In the genomic region with DNA sequence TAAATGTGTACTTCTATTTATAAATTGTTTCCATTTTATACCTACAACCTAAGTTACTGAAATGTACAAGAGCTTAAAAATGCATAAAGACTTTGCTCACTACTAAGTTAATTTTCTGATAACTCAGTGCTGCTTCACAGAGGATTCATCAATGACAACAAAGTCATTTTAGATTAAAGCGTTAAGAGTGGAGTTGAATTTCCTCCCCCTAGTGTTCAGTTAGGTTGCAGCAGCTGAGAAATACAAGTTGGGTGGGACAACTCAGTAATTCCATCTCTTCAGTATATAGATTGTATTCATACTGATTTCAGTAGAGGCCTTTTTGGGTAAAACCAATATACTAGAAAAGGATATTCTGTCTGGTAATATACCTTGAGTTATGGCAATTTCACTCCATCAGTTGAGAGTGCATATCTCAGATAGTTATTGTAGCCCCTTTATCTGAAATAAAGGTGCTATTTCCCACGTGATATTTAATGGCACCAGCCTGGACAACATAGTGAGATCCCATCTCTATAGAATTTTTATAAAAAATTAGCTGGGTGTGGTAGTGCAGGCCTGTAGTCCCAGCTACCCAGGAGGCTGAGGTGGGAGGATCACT, we compare ENCODE assay signal across 9 cellular contexts. TPM values are rescaled to one million over a fixed set of nuclear protein-coding genes. Genes with fewer than 3 reads are reported as not detected.
DNase-seq lines count a peak whose midpoint lies in the region; ATAC-seq and TF ChIP-seq lines count a peak whose summit lies in the region.
"Had no signal": no experiment of that assay in that cellular context is flagged by ENCODE, and none has a peak within 500 bp of the region (broad histone marks: within the 10 kb centered on the region; RNA-seq: fewer than 3 reads in every experiment).

No MANE protein-coding gene starts in this region.

- H3K4me1 Mint-ChIP-seq in activated T-cell treated with anti-CD3 and anti-CD28 coated beads, Interleukin-2, amount 50 U/mL, for 72 hours (ENCODE audit: low read depth): peaks cover 14% of the 10 kb centered on the region
- no peaks in the 10 kb centered on the region for H3K4me1 Mint-ChIP-seq in osteocyte (ENCODE audit: unreplicated experiment)

- no peaks in the 10 kb centered on the region for H3K9me3 Mint-ChIP-seq in activated T-cell treated with anti-CD3 and anti-CD28 coated beads, Interleukin-2, amount 50 U/mL, for 72 hours
- H3K9me3 Mint-ChIP-seq in osteocyte (ENCODE audit: unreplicated experiment): no peaks in the 10 kb centered on the region
- H3K9me3 Mint-ChIP-seq: stimulated activated naive CD8-positive, alpha-beta T cell treated with anti-CD3 and anti-CD28 coated beads, Interleukin-15, Interleukin-2, amounts not matched to agents 100 ng/mL and 50 ng/mL, for 24 hours had no signal

- peak; percentile 75 to 80 for ATAC-seq in activated T-cell treated with anti-CD3 and anti-CD28 coated beads, Interleukin-2, amount 50 U/mL, for 72 hours (replicated peaks in 1 of 2)
- ATAC-seq in GM19455 (IDR thresholded peaks at IDR 0.05; ENCODE audit: unreplicated experiment): no peak

- no peak overlapping the region for H3K4me3 ChIP-seq in epithelial cell of esophagus (ENCODE audit: low read length)

- no peak overlapping the region for H3K27ac Mint-ChIP-seq in activated T-cell treated with anti-CD3 and anti-CD28 coated beads, Interleukin-2, amount 50 U/mL, for 72 hours
- no peak overlapping the region for H3K27ac Mint-ChIP-seq in osteocyte (ENCODE audit: unreplicated experiment)
- H3K27ac Mint-ChIP-seq: stimulated activated naive CD8-positive, alpha-beta T cell treated with anti-CD3 and anti-CD28 coated beads, Interleukin-15, Interleukin-2, amounts not matched to agents 100 ng/mL and 50 ng/mL, for 24 hours had no signal

- no peak overlapping the region for H3K4me3 Mint-ChIP-seq in activated T-cell treated with anti-CD3 and anti-CD28 coated beads, Interleukin-2, amount 50 U/mL, for 72 hours
- H3K4me3 Mint-ChIP-seq in osteocyte (ENCODE audit: unreplicated experiment): no peak overlapping the region
- H3K4me3 Mint-ChIP-seq: stimulated activated naive CD8-positive, alpha-beta T cell treated with anti-CD3 and anti-CD28 coated beads, Interleukin-15, Interleukin-2, amounts not matched to agents 100 ng/mL and 50 ng/mL, for 24 hours had no signal

- DNase-seq in activated T-cell treated with anti-CD3 and anti-CD28 coated beads, Interleukin-2, amount 50 U/mL, for 72 hours: peak; percentile 34 to 40
- DNase-seq in activated T-cell treated with anti-CD3 and anti-CD28 coated beads, Interleukin-2, amount 50 U/mL, for 48 hours: no peak
- DNase-seq in HPDE6-E6E7 (ENCODE audit: extremely low spot score) (peak; percentile 25), RPMI7951 (ENCODE audit: low read depth) (peak; percentile 56), epithelial cell of esophagus (ENCODE audit: low read depth) (peak; percentile 65), osteocyte (ENCODE audit: extremely low spot score, unreplicated experiment) (no peak)
- DNase-seq in activated effector memory CD4-positive, alpha-beta T cell treated with Interleukin-2 at 50 U/mL for 16 hours: no peak

- peak; percentile 77 for TF ChIP-seq CTCF in epithelial cell of esophagus (IDR thresholded peaks at IDR 0.05; ENCODE audit: insufficient read depth, low read depth, low read length, missing control alignments)
- peak; percentile 84 for TF ChIP-seq CTCF in osteocyte (IDR thresholded peaks at IDR 0.05)

- H3K27me3 Mint-ChIP-seq in activated T-cell treated with anti-CD3 and anti-CD28 coated beads, Interleukin-2, amount 50 U/mL, for 72 hours (ENCODE audit: low read depth): no peaks in the 10 kb centered on the region
- H3K27me3 Mint-ChIP-seq in osteocyte (ENCODE audit: unreplicated experiment): peaks cover 2% of the 10 kb centered on the region
- H3K27me3 Mint-ChIP-seq: stimulated activated naive CD8-positive, alpha-beta T cell treated with anti-CD3 and anti-CD28 coated beads, Interleukin-15, Interleukin-2, amounts not matched to agents 100 ng/mL and 50 ng/mL, for 24 hours had no signal

- no peaks in the 10 kb centered on the region for H3K36me3 Mint-ChIP-seq in activated T-cell treated with anti-CD3 and anti-CD28 coated beads, Interleukin-2, amount 50 U/mL, for 72 hours (ENCODE audit: insufficient read depth in 2 of 2)
- peaks cover 5% of the 10 kb centered on the region for H3K36me3 Mint-ChIP-seq in osteocyte (ENCODE audit: unreplicated experiment)

RNA-seq across cellular contexts. Expression of a gene that starts 6.9 kb away (rescaled TPM):
- 1,000 to 10,000 TPM; 1,788 to 1,874 TPM for total RNA-seq in activated T-cell treated with anti-CD3 and anti-CD28 coated beads, Interleukin-2, amount 50 U/mL, for 72 hours
- 910 and 934 TPM in 2 replicates for total RNA-seq in RPMI7951 (2014; rRNA removed; shearing (Covaris generic))
- 843 and 861 TPM in 2 replicates for total RNA-seq in osteocyte

RNA-seq across cellular contexts. Expression of a gene that starts 17.0 kb away (rescaled TPM):
- 1 to 10 TPM; 5.4 to 6.5 TPM for total RNA-seq in activated T-cell treated with anti-CD3 and anti-CD28 coated beads, Interleukin-2, amount 50 U/mL, for 72 hours
- total RNA-seq in RPMI7951 (2014; rRNA removed; shearing (Covaris generic)): 4.4 and 5.8 TPM in 2 replicates
- total RNA-seq in osteocyte: 5.7 and 7.7 TPM in 2 replicates

Comparison
In these comparisons a context has a peak if more than half of its experiments do, and no peak if none do; other contexts are left out.
1. DNase-seq: peak in activated T-cell treated with anti-CD3 and anti-CD28 coated beads, Interleukin-2, amount 50 U/mL, for 72 hours (2 of 2), HPDE6-E6E7 (single experiment), RPMI7951 (single experiment) and epithelial cell of esophagus (single experiment); none in activated T-cell treated with anti-CD3 and anti-CD28 coated beads, Interleukin-2, amount 50 U/mL, for 48 hours (0 of 2), osteocyte (single experiment) and activated effector memory CD4-positive, alpha-beta T cell treated with Interleukin-2 at 50 U/mL for 16 hours (single experiment).